8 cellular contexts compared by ENCODE assay signal in the genomic region with DNA sequence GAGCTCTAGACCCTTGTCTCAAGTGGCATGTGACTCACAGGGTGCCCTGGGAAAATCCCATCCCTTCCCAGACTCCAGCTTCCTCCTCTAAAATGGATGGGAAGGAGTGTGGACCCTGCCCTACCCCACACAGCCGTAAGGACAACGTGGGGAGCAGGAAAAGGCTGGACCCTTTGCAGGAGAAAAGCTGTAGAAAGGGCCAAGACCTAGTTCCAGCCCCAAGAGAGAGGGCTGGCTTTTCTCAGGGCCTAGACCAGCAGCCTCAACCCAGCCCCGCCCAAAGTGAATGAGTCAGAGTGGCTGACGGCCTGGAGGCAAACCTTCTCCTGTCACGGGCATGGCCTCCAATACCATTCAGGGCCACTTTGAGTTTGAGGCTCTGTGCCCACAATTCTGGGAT. TPM values are rescaled to one million over a fixed set of nuclear protein-coding genes. Genes with fewer than 3 reads are reported as not detected.
DNase-seq lines count a peak whose midpoint lies in the region; ATAC-seq and TF ChIP-seq lines count a peak whose summit lies in the region.

No MANE protein-coding gene starts in this region.

- H3K36me3 ChIP-seq in brain microvascular endothelial cell (replicated peaks) (no peaks in the 10 kb centered on the region), mucosa of rectum (ENCODE audit: control insufficient read depth in 2 of 2, insufficient read depth in 2 of 2, low read length in 2 of 2) (peaks cover 6% of the 10 kb centered on the region in 2 donors), tibial artery (no peaks in the 10 kb centered on the region)

- TF ChIP-seq CTCF in brain microvascular endothelial cell (IDR thresholded peaks at IDR 0.05; ENCODE audit: low read depth, low read length, missing control alignments) (no peak), tibial artery (IDR thresholded peaks at IDR 0.05) (no peak)

- H3K4me3 ChIP-seq in brain microvascular endothelial cell (ENCODE audit: low read depth, low read length) (no peak overlapping the region), mucosa of rectum (ENCODE audit: low read length in 2 of 2) (peak overlapping the region; percentile 37 to 59), tibial artery (no peak overlapping the region)

- peak; percentile 68 for ATAC-seq in GM18520 (IDR thresholded peaks at IDR 0.05; ENCODE audit: unreplicated experiment)
- ATAC-seq in HG03139 (IDR thresholded peaks at IDR 0.05; ENCODE audit: unreplicated experiment): peak; percentile 61

- DNase-seq in SW 1271 (lab: John Stamatoyannopoulos, UW): peak; percentile 17 to 43
- peak; percentile 79 for DNase-seq in brain microvascular endothelial cell
- DNase-seq in tibial artery: peak; percentile 79 to 83
- DNase-seq in occipital lobe (lab: John Stamatoyannopoulos, UW): no peak
- no peak for DNase-seq in inferior parietal cortex (ENCODE audit: extremely low spot score)

- intact Hi-C loops in tibial artery (cut with DNase I; ENCODE audit: low total_unique reads): no loop called here

- in situ Hi-C loops in brain microvascular endothelial cell (cut with HindIII; ENCODE audit: low pct_ligation_motif_present, low sequenced_read_pairs): no loop called here

- H3K27me3 ChIP-seq in brain microvascular endothelial cell (replicated peaks) (no peaks in the 10 kb centered on the region), mucosa of rectum (ENCODE audit: control insufficient read depth in 2 of 2, insufficient read depth in 2 of 2, low read length in 2 of 2) (no peaks in the 10 kb centered on the region), tibial artery (no peaks in the 10 kb centered on the region)

- peak overlapping the region in 1 of 2 donors; percentile 66 for H3K9ac ChIP-seq in mucosa of rectum (ENCODE audit: low read depth in 1 of 2, low read length in 2 of 2)

- H3K9me3 ChIP-seq in mucosa of rectum (ENCODE audit: control insufficient read depth in 2 of 2, low read length in 2 of 2): no peaks in the 10 kb centered on the region
- H3K9me3 ChIP-seq in tibial artery: no peaks in the 10 kb centered on the region

- H3K27ac ChIP-seq in brain microvascular endothelial cell (peak overlapping the region; percentile 33), mucosa of rectum (ENCODE audit: low read depth in 2 of 2, low read length in 2 of 2) (peak overlapping the region; percentile 95 to 96), tibial artery (no peak overlapping the region)

- H3K4me1 ChIP-seq in mucosa of rectum (ENCODE audit: control insufficient read depth in 2 of 2, insufficient read depth in 2 of 2, low read length in 2 of 2) (peaks cover 41 to 76% of the 10 kb centered on the region in 2 donors), tibial artery (peaks cover 0 to 29% (median 24%) of the 10 kb centered on the region in 4 donors)

RNA-seq across cellular contexts. Expression of a gene that starts 1.1 kb away (rescaled TPM):
- 1.7 TPM for total RNA-seq in occipital lobe

RNA-seq across cellular contexts. Expression of a gene that starts 24.1 kb away (rescaled TPM):
- total RNA-seq in occipital lobe: 2.3 TPM

RNA-seq across cellular contexts. Expression of a gene that starts 53.5 kb away (rescaled TPM):
- total RNA-seq in occipital lobe: not detected

Comparison
In these comparisons a context has a peak if more than half of its experiments do, and no peak if none do; other contexts are left out.
1. DNase-seq: peak in SW 1271 (2 of 2), brain microvascular endothelial cell (single experiment) and tibial artery (2 of 2); none in occipital lobe (single experiment) and inferior parietal cortex (single experiment).
2. H3K27ac ChIP-seq: peak in brain microvascular endothelial cell (single experiment) and mucosa of rectum (2 of 2); none in tibial artery (0 of 2).
3. H3K4me3 ChIP-seq: peak in mucosa of rectum (2 of 2); none in brain microvascular endothelial cell (single experiment) and tibial artery (0 of 2).